In the genomic region with DNA sequence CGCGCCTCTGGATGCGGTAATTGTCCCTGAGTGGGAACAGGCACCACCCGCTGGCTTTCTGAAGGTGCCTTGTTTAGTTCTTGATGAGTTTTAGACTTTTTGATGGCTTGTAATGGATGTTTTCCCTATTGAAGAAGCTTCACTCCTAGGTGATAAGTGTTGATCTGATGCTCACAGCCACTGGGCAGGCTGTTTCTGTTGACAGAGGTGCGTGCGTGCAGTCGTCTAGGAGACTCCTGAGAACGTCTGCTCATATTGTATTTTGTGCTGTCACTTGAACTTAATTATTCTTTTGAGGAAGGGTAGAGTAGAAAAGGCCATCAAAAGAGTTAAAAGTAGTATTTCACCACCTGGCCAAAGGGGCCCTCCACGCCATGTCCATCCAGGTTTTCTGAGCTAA, we compare ENCODE assay signal across 26 cellular contexts.
"Had no signal": no experiment of that assay in that cellular context is flagged by ENCODE, and none has a peak within 500 bp of the region (broad histone marks: within the 10 kb centered on the region; RNA-seq: fewer than 3 reads in every experiment).

No MANE protein-coding gene starts in this region.

- H3K4me3 ChIP-seq: breast epithelium, MG63, SK-N-MC had no signal

- H3K27me3 Mint-ChIP-seq: activated CD4-positive, alpha-beta memory T cell treated with anti-CD3 and anti-CD28 coated beads, Interleukin-2, amount 10 ng/mL, durations not matched to agents 7 days and 5 days; activated CD4-positive, alpha-beta T cell treated with anti-CD3 and anti-CD28 coated beads for 36 hours; activated naive CD4-positive, alpha-beta T cell treated with anti-CD3 and anti-CD28 coated beads, Interleukin-2, amount 10 ng/mL, durations not matched to agents 7 days and 5 days; activated naive CD8-positive, alpha-beta T cell treated with anti-CD3 and anti-CD28 coated beads, Interleukin-2, amount 10 ng/mL, durations not matched to agents 7 days and 5 days; T-cell had no signal

- H3K27ac ChIP-seq: SK-N-MC, WERI-Rb-1 had no signal

- H3K27ac Mint-ChIP-seq: activated CD4-positive, alpha-beta memory T cell treated with anti-CD3 and anti-CD28 coated beads, Interleukin-2, amount 10 ng/mL, durations not matched to agents 7 days and 5 days; activated CD4-positive, alpha-beta T cell treated with anti-CD3 and anti-CD28 coated beads for 36 hours; activated naive CD4-positive, alpha-beta T cell treated with anti-CD3 and anti-CD28 coated beads, Interleukin-2, amount 10 ng/mL, durations not matched to agents 7 days and 5 days; activated naive CD8-positive, alpha-beta T cell treated with anti-CD3 and anti-CD28 coated beads, Interleukin-2, amount 10 ng/mL, durations not matched to agents 7 days and 5 days; activated T-cell treated with anti-CD3 and anti-CD28 coated beads, Interleukin-2, amount 50 U/mL, for 72 hours; activated T-helper 2 cell treated with anti-CD3 and anti-CD28 coated beads, Interferon-gamma antibody, Interleukin-2, Interleukin-4, amounts not matched to agents 10 μg/mL and 5 μg/mL and 100 μg/mL, durations not matched to agents 14 hours and 24 hours and 36 hours; T-cell had no signal

- ATAC-seq: activated CD4-positive, alpha-beta T cell treated with anti-CD3 and anti-CD28 coated beads for 36 hours; activated T-cell treated with anti-CD3 and anti-CD28 coated beads, Interleukin-2, amount 50 U/mL, for 72 hours; T-cell had no signal

- H3K9me3 Mint-ChIP-seq: activated CD4-positive, alpha-beta memory T cell treated with anti-CD3 and anti-CD28 coated beads, Interleukin-2, amount 10 ng/mL, durations not matched to agents 7 days and 5 days; activated naive CD4-positive, alpha-beta T cell treated with anti-CD3 and anti-CD28 coated beads, Interleukin-2, amount 10 ng/mL, durations not matched to agents 7 days and 5 days; activated naive CD8-positive, alpha-beta T cell treated with anti-CD3 and anti-CD28 coated beads, Interleukin-2, amount 10 ng/mL, durations not matched to agents 7 days and 5 days; activated T-cell treated with anti-CD3 and anti-CD28 coated beads, Interleukin-2, amount 50 U/mL, for 72 hours; activated T-helper 2 cell treated with anti-CD3 and anti-CD28 coated beads, Interferon-gamma antibody, Interleukin-2, Interleukin-4, amounts not matched to agents 10 μg/mL and 5 μg/mL and 100 μg/mL, durations not matched to agents 14 hours and 24 hours and 36 hours; T-cell had no signal

- H3K4me1 Mint-ChIP-seq: activated CD4-positive, alpha-beta memory T cell treated with anti-CD3 and anti-CD28 coated beads, Interleukin-2, amount 10 ng/mL, durations not matched to agents 7 days and 5 days; activated CD4-positive, alpha-beta T cell treated with anti-CD3 and anti-CD28 coated beads for 36 hours; activated naive CD4-positive, alpha-beta T cell treated with anti-CD3 and anti-CD28 coated beads, Interleukin-2, amount 10 ng/mL, durations not matched to agents 7 days and 5 days; activated naive CD8-positive, alpha-beta T cell treated with anti-CD3 and anti-CD28 coated beads, Interleukin-2, amount 10 ng/mL, durations not matched to agents 7 days and 5 days had no signal

- H3K4me3 Mint-ChIP-seq: activated CD4-positive, alpha-beta memory T cell treated with anti-CD3 and anti-CD28 coated beads, Interleukin-2, amount 10 ng/mL, durations not matched to agents 7 days and 5 days; activated CD4-positive, alpha-beta T cell treated with anti-CD3 and anti-CD28 coated beads for 36 hours; activated naive CD4-positive, alpha-beta T cell treated with anti-CD3 and anti-CD28 coated beads, Interleukin-2, amount 10 ng/mL, durations not matched to agents 7 days and 5 days; activated naive CD8-positive, alpha-beta T cell treated with anti-CD3 and anti-CD28 coated beads, Interleukin-2, amount 10 ng/mL, durations not matched to agents 7 days and 5 days; activated T-cell treated with anti-CD3 and anti-CD28 coated beads, Interleukin-2, amount 50 U/mL, for 72 hours; T-cell had no signal

- DNase-seq: activated CD4-positive, alpha-beta memory T cell treated with anti-CD3 and anti-CD28 coated beads, Interleukin-2, amount 10 ng/mL, durations not matched to agents 7 days and 5 days; activated CD4-positive, alpha-beta T cell treated with anti-CD3 and anti-CD28 coated beads for 36 hours; activated CD4-positive, alpha-beta T cell treated with anti-CD3 and anti-CD28 coated beads, Interleukin-2, amount 50 U/mL, for 1 hour; activated CD8-positive, alpha-beta memory T cell treated with anti-CD3 and anti-CD28 coated beads, Interleukin-2, amount 50 U/mL, for 4 hours; activated gamma-delta T cell treated with Interleukin-2 at 50 U/mL for 16 hours; activated naive CD4-positive, alpha-beta T cell treated with anti-CD3 and anti-CD28 coated beads, Interleukin-2, amount 10 ng/mL, durations not matched to agents 7 days and 5 days; activated T-cell treated with anti-CD3 and anti-CD28 coated beads, Interleukin-2, amount 50 U/mL, for 72 hours; caudate nucleus; MG63; MV-4-11; NCI-H1092 treated with DMSO at 0.1 percent for 48 hours; NCI-H1436 treated with DMSO at 0.1 percent for 48 hours; NCI-H187; NCI-H2081; NCI-H2171; NCI-H510A; NCI-H526 treated with DMSO at 0.1 percent for 48 hours; SIG-M5; T-cell; T-helper 2 cell; T1000; WERI-Rb-1 had no signal

- H3K27me3 ChIP-seq: breast epithelium, MG63 had no signal

- H3K9me3 ChIP-seq: breast epithelium, MG63 had no signal

- H3K4me1 ChIP-seq: breast epithelium had no signal
